2 cellular contexts compared by ENCODE assay signal in the genomic region with DNA sequence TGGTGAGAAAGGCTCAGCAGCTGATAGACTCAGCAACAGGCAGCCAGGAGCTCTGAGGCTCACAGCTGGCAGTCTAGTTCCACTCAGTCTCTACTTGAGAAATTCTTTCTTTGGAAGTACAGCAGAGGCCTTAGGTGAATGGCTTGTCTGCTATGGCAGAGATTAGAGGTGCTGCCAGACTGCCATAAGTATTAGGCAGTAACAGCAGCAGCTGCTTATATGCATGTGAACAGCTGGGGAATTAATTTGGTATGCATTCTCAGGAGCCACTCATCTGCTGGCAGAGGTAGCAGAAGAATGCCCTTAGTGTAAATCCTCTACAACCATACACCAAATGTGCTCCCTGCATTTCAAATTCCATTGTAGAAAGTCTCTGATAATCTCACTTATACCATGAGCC. TPM values are rescaled to one million over a fixed set of nuclear protein-coding genes. Genes with fewer than 3 reads are reported as not detected.
"Had no signal": no experiment of that assay in that cellular context is flagged by ENCODE, and none has a peak within 500 bp of the region (broad histone marks: within the 10 kb centered on the region; RNA-seq: fewer than 3 reads in every experiment).

No MANE protein-coding gene starts in this region.

RNA-seq across cellular contexts. Expression of a gene that starts 32.7 kb away (rescaled TPM):
- total RNA-seq: Right ventricle myocardium superior, SK-MEL-5 had no signal
